Comparison of ENCODE assay signal across 8 cellular contexts in the genomic region with DNA sequence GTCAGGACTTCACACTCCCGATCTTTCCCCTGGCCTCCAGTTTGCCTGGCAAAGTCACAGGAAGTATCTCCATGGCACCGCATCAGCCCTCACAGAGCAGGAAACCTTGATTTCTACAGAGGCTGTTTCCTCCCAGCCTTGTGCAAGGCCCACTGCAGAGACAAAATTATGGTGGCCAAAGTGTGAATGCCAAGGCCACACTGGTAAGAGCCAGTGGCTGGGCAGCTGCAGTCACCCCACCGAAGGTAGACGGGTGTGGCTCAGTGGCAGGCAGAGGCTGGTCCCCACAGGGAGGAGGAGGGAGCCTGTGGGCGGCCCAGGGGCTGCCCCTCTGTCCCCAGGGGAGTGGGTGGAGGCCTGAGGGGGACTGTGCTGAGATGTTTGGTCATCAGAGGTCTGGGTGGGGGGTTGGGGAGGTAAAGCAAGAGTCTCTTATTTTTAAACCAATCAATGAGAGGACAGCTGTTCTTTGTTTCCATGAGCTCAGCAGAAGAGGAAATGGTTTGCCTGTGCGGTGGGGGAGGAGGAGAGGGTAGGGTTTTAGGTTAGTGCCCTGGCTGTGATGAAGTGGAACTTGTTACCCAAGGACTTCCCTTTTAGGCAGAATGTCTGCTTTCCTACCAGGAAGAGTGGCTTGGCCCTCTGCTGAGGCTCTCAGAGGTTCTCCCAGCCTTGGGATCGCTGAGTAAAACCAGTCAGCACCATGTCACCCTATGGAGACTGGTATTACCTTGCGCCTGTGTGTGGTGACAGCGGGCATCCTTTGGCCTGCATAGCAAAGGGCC. TPM values are rescaled to one million over a fixed set of nuclear protein-coding genes. Genes with fewer than 3 reads are reported as not detected.
DNase-seq lines count a peak whose midpoint lies in the region; ATAC-seq and TF ChIP-seq lines count a peak whose summit lies in the region.

No MANE protein-coding gene starts in this region.

- 77% methylated on average over 9 of the region's 9 CpGs for WGBS in mesenchymal stem cell

- H3K9me3 ChIP-seq in ascending aorta, result no peaks in the 10 kb centered on the region
- no peaks in the 10 kb centered on the region for H3K9me3 ChIP-seq in mesenchymal stem cell (ENCODE audit: control insufficient read depth, low read length)

- H3K14ac ChIP-seq in mesenchymal stem cell (ENCODE audit: low read length in 2 of 2), result peak overlapping the region in 1 of 2 experiments; percentile 82

- TF ChIP-seq CTCF in ascending aorta (IDR thresholded peaks at IDR 0.05), result no peak

- H2AFZ ChIP-seq in mesenchymal stem cell (ENCODE audit: low read depth, low read length), result peak overlapping the region; percentile 56

- H3K27me3 ChIP-seq in ascending aorta (no peaks in the 10 kb centered on the region), mesenchymal stem cell (ENCODE audit: control insufficient read depth in 1 of 2, insufficient read depth in 1 of 2, low read length in 2 of 2) (peaks cover 4 to 27% of the 10 kb centered on the region in 2 experiments)

- H2AK5ac ChIP-seq in mesenchymal stem cell (ENCODE audit: low read length, severe bottlenecking), result no peak overlapping the region

- peak overlapping the region; percentile 80 for H4K91ac ChIP-seq in mesenchymal stem cell (ENCODE audit: low read length)

- H3K4ac ChIP-seq in mesenchymal stem cell (ENCODE audit: low read depth in 1 of 2, low read length in 2 of 2), result peak overlapping the region; percentile 20 to 67

- H3K23ac ChIP-seq in mesenchymal stem cell (ENCODE audit: low read length in 2 of 2), result no peak overlapping the region

- no peaks in the 10 kb centered on the region for H3K79me1 ChIP-seq in mesenchymal stem cell (replicated peaks; ENCODE audit: low read length, poor library complexity, severe bottlenecking)

- H3K27ac ChIP-seq in ascending aorta (peak overlapping the region; percentile 88 to 93), mesenchymal stem cell (ENCODE audit: low read length, poor library complexity, severe bottlenecking) (no peak overlapping the region)

- H3K18ac ChIP-seq in mesenchymal stem cell (ENCODE audit: low read depth in 1 of 2, low read length in 2 of 2), result peak overlapping the region; percentile 61 to 77

- intact Hi-C loops in ascending aorta (cut with DNase I), result no loop called here

- peak overlapping the region; percentile 42 for H2BK120ac ChIP-seq in mesenchymal stem cell (ENCODE audit: low read depth, low read length)

- H3K9ac ChIP-seq in mesenchymal stem cell (ENCODE audit: low read length), result no peak overlapping the region

- DNase-seq in COLO668 (lab: John Stamatoyannopoulos, UW; ENCODE audit: unreplicated experiment) (peak; percentile 78), SW480 (ENCODE audit: low spot score) (peak; percentile 72), ascending aorta (ENCODE audit: low spot score in 2 of 2) (peak; percentile 64 to 86), mesenchymal stem cell (peak; percentile 43), cerebellar cortex (ENCODE audit: low spot score) (no peak)
- DNase-seq in stimulated activated CD8-positive, alpha-beta memory T cell treated with anti-CD3 and anti-CD28 coated beads, Interleukin-7, amount 100 ng/mL, for 4 hours (ENCODE audit: low read depth in 2 of 2), result peak; percentile 76 to 84

- H4K8ac ChIP-seq in mesenchymal stem cell (ENCODE audit: low read length), result peak overlapping the region; percentile 83

- no peak overlapping the region for H2BK5ac ChIP-seq in mesenchymal stem cell (ENCODE audit: low read depth, low read length, poor library complexity, severe bottlenecking)

- peak; percentile 45 for ATAC-seq in GM19455 (IDR thresholded peaks at IDR 0.05; ENCODE audit: unreplicated experiment)
- peak; percentile 42 for ATAC-seq in HG03520 (IDR thresholded peaks at IDR 0.05; ENCODE audit: unreplicated experiment)

- H2BK15ac ChIP-seq in mesenchymal stem cell (ENCODE audit: low read depth, poor library complexity, severe bottlenecking), result peak overlapping the region; percentile 23

- no peaks in the 10 kb centered on the region for H3K36me3 ChIP-seq in ascending aorta
- H3K36me3 ChIP-seq in mesenchymal stem cell (ENCODE audit: control insufficient read depth in 1 of 2, insufficient read depth in 2 of 2, low read depth in 1 of 2, low read length in 2 of 2), result no peaks in the 10 kb centered on the region

- no peak overlapping the region for H3K4me2 ChIP-seq in mesenchymal stem cell (ENCODE audit: low read length, poor library complexity, severe bottlenecking)

- H3K4me1 ChIP-seq in ascending aorta (peaks cover 14 to 33% of the 10 kb centered on the region in 2 donors), mesenchymal stem cell (ENCODE audit: control insufficient read depth, insufficient read depth, low read depth, low read length) (peaks cover 23% of the 10 kb centered on the region)

- H3K4me3 ChIP-seq in ascending aorta, result no peak overlapping the region
- no peak overlapping the region for H3K4me3 ChIP-seq in mesenchymal stem cell (ENCODE audit: insufficient read depth in 1 of 2, low read depth in 1 of 2, low read length in 2 of 2)

- peak overlapping the region; percentile 64 to 85 for H2BK12ac ChIP-seq in mesenchymal stem cell (ENCODE audit: low read length in 2 of 2)

RNA-seq across cellular contexts. Expression of gene BTG2, which starts 18.0 kb away (rescaled TPM):
- 219 TPM for total RNA-seq in ascending aorta
- polyA plus RNA-seq in mesenchymal stem cell (2013, experiment 1 of 2), result 23.3 TPM
- polyA plus RNA-seq in mesenchymal stem cell (2013, experiment 2 of 2), result 22.9 TPM

RNA-seq across cellular contexts. Expression of gene CHIT1, which starts 57.8 kb away (rescaled TPM):
- total RNA-seq in ascending aorta, result not detected
- under 0.01 TPM for polyA plus RNA-seq in mesenchymal stem cell (2013, experiment 1 of 2)
- not detected for polyA plus RNA-seq in mesenchymal stem cell (2013, experiment 2 of 2)
